1 cellular context compared by ENCODE assay signal in the genomic region with DNA sequence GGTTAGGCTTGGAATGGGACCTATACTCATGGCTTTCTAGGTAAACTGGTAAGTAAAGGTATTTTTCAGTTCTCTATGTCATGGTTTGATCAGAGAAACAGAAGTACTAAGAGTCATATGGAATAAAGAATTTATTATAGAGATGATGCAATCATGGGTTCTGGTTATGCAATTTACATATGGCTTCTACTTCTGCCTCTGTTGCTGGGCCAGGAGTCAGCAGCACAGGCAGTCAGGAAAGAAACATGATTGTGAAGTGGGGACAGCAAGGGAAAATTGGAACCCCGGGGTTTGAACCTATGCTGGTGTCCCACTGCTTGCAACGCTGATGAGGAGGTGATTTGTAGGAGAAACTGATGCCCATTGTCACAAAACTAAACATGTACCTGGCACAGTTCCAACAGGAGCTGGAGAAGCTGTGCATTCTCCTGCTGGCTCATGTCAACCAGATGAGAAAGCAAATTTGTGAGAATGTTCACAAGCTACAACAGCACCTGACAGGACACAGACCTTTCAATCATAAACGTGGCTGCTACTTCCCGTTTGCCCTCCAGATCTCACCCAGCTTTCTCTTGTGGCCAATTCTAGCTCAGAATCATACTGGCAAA.
TF ChIP-seq lines count a peak whose summit lies in the region.

No MANE protein-coding gene starts in this region.

TF ChIP-seq in GM23338, 12 proteins besides CTCF, POLR2A, EP300 and RAD21 (continued from another document):
- TF ChIP-seq, protein P1, sequence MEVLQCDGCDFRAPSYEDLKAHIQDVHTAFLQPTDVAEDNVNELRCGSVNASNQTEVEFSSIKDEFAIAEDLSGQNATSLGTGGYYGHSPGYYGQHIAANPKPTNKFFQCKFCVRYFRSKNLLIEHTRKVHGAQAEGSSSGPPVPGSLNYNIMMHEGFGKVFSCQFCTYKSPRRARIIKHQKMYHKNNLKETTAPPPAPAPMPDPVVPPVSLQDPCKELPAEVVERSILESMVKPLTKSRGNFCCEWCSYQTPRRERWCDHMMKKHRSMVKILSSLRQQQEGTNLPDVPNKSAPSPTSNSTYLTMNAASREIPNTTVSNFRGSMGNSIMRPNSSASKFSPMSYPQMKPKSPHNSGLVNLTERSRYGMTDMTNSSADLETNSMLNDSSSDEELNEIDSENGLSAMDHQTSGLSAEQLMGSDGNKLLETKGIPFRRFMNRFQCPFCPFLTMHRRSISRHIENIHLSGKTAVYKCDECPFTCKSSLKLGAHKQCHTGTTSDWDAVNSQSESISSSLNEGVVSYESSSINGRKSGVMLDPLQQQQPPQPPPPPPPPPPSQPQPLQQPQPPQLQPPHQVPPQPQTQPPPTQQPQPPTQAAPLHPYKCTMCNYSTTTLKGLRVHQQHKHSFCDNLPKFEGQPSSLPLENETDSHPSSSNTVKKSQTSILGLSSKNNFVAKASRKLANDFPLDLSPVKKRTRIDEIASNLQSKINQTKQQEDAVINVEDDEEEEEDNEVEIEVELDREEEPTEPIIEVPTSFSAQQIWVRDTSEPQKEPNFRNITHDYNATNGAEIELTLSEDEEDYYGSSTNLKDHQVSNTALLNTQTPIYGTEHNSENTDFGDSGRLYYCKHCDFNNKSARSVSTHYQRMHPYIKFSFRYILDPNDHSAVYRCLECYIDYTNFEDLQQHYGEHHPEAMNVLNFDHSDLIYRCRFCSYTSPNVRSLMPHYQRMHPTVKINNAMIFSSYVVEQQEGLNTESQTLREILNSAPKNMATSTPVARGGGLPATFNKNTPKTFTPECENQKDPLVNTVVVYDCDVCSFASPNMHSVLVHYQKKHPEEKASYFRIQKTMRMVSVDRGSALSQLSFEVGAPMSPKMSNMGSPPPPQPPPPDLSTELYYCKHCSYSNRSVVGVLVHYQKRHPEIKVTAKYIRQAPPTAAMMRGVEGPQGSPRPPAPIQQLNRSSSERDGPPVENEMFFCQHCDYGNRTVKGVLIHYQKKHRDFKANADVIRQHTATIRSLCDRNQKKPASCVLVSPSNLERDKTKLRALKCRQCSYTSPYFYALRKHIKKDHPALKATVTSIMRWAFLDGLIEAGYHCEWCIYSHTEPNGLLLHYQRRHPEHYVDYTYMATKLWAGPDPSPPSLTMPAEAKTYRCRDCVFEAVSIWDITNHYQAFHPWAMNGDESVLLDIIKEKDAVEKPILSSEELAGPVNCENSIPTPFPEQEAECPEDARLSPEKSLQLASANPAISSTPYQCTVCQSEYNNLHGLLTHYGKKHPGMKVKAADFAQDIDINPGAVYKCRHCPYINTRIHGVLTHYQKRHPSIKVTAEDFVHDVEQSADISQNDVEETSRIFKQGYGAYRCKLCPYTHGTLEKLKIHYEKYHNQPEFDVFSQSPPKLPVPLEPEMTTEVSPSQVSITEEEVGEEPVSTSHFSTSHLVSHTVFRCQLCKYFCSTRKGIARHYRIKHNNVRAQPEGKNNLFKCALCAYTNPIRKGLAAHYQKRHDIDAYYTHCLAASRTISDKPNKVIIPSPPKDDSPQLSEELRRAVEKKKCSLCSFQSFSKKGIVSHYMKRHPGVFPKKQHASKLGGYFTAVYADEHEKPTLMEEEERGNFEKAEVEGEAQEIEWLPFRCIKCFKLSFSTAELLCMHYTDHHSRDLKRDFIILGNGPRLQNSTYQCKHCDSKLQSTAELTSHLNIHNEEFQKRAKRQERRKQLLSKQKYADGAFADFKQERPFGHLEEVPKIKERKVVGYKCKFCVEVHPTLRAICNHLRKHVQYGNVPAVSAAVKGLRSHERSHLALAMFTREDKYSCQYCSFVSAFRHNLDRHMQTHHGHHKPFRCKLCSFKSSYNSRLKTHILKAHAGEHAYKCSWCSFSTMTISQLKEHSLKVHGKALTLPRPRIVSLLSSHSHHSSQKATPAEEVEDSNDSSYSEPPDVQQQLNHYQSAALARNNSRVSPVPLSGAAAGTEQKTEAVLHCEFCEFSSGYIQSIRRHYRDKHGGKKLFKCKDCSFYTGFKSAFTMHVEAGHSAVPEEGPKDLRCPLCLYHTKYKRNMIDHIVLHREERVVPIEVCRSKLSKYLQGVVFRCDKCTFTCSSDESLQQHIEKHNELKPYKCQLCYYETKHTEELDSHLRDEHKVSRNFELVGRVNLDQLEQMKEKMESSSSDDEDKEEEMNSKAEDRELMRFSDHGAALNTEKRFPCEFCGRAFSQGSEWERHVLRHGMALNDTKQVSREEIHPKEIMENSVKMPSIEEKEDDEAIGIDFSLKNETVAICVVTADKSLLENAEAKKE (CRISPR knock-in tag; IDR thresholded peaks at IDR 0.05) = no peak
- no peak for TF ChIP-seq EZH2 (IDR thresholded peaks at IDR 0.05; ENCODE audit: low read depth, unreplicated experiment)
TF ChIP-seq in GM23338: peak in this region for 0.
